In the genomic region with DNA sequence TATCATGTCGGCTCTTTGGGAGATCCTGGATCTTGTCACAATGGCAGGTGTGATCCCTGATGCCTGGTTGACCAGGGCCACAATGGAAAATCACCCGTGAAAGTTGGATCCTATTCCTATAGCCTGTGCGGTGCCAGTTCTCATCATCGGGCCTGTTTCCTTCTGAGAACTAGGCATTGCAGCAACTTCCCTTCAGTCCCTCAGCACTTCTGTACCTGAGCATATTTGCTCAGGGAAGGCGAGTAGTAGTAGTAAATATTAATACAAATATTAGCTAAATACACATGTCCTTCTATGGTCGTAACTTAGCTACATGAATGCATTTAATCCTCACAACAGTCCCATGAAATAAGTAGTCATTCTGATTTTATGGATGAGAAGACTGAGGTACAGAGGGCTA, we compare ENCODE assay signal across 22 cellular contexts.
"Had no signal": no experiment of that assay in that cellular context is flagged by ENCODE, and none has a peak within 500 bp of the region (broad histone marks: within the 10 kb centered on the region; RNA-seq: fewer than 3 reads in every experiment).

No MANE protein-coding gene starts in this region.

- H3K27ac ChIP-seq: psoas muscle, sigmoid colon, thoracic aorta, tibial nerve, upper lobe of left lung, uterus had no signal

- H3K9me3 Mint-ChIP-seq: immature natural killer cell; naive thymus-derived CD8-positive, alpha-beta T cell; nephron progenitor cell; stimulated activated memory B cell treated with anti-CD40 and anti-IgM and Interleukin-4, amounts not matched to agents 10 μg/mL and 1 μg/mL and 100 μg/mL, for 72 hours had no signal

- H3K9me3 ChIP-seq: psoas muscle, sigmoid colon, thoracic aorta, tibial nerve, upper lobe of left lung, uterus had no signal

- FAIRE-seq: colon, frontal cortex, keratinocyte had no signal

- ATAC-seq: naive thymus-derived CD8-positive, alpha-beta T cell; psoas muscle; right cardiac atrium; stimulated activated memory B cell treated with anti-CD40 and anti-IgM and Interleukin-4, amounts not matched to agents 10 μg/mL and 1 μg/mL and 100 μg/mL, for 72 hours; stimulated activated naive CD8-positive, alpha-beta T cell treated with anti-CD3 and anti-CD28 coated beads, Interleukin-15, Interleukin-2, amounts not matched to agents 100 U/mL and 50 U/mL, for 24 hours had no signal

- DNase-seq: dorsolateral prefrontal cortex; effector CD4-positive, alpha-beta T cell; hypothalamus; immature natural killer cell; naive thymus-derived CD8-positive, alpha-beta T cell; nephron progenitor cell; nucleus accumbens; psoas muscle; right cardiac atrium; sigmoid colon; stimulated activated CD4-positive, alpha-beta T cell treated with anti-CD3 and anti-CD28 coated beads, Interleukin-2, amount 100 ng/mL, for 24 hours; stimulated activated CD4-positive, alpha-beta T cell treated with anti-CD3 and anti-CD28 coated beads, Interleukin-4, amount 100 ng/mL, for 24 hours; stimulated activated naive CD8-positive, alpha-beta T cell treated with anti-CD3 and anti-CD28 coated beads, Interleukin-15, Interleukin-2, amounts not matched to agents 100 U/mL and 50 U/mL, for 24 hours; substantia nigra; upper lobe of left lung; uterus had no signal

- H3K27me3 Mint-ChIP-seq: naive thymus-derived CD8-positive, alpha-beta T cell; stimulated activated memory B cell treated with anti-CD40 and anti-IgM and Interleukin-4, amounts not matched to agents 10 μg/mL and 1 μg/mL and 100 μg/mL, for 72 hours had no signal

- H3K36me3 ChIP-seq: uterus had no signal

- H3K4me3 Mint-ChIP-seq: immature natural killer cell; naive thymus-derived CD8-positive, alpha-beta T cell; nephron progenitor cell; stimulated activated memory B cell treated with anti-CD40 and anti-IgM and Interleukin-4, amounts not matched to agents 10 μg/mL and 1 μg/mL and 100 μg/mL, for 72 hours had no signal

- H3K27ac Mint-ChIP-seq: immature natural killer cell; nephron progenitor cell; stimulated activated memory B cell treated with anti-CD40 and anti-IgM and Interleukin-4, amounts not matched to agents 10 μg/mL and 1 μg/mL and 100 μg/mL, for 72 hours had no signal

- H3K4me1 ChIP-seq: psoas muscle, sigmoid colon, uterus had no signal

- H3K4me3 ChIP-seq: dorsolateral prefrontal cortex, psoas muscle, sigmoid colon, thoracic aorta, tibial nerve, upper lobe of left lung, uterus had no signal

- H3K36me3 Mint-ChIP-seq: stimulated activated memory B cell treated with anti-CD40 and anti-IgM and Interleukin-4, amounts not matched to agents 10 μg/mL and 1 μg/mL and 100 μg/mL, for 72 hours had no signal

- H3K27me3 ChIP-seq: dorsolateral prefrontal cortex, sigmoid colon, tibial nerve, upper lobe of left lung, uterus had no signal
